ENCODE assay signal across 1 cellular context in the genomic region with DNA sequence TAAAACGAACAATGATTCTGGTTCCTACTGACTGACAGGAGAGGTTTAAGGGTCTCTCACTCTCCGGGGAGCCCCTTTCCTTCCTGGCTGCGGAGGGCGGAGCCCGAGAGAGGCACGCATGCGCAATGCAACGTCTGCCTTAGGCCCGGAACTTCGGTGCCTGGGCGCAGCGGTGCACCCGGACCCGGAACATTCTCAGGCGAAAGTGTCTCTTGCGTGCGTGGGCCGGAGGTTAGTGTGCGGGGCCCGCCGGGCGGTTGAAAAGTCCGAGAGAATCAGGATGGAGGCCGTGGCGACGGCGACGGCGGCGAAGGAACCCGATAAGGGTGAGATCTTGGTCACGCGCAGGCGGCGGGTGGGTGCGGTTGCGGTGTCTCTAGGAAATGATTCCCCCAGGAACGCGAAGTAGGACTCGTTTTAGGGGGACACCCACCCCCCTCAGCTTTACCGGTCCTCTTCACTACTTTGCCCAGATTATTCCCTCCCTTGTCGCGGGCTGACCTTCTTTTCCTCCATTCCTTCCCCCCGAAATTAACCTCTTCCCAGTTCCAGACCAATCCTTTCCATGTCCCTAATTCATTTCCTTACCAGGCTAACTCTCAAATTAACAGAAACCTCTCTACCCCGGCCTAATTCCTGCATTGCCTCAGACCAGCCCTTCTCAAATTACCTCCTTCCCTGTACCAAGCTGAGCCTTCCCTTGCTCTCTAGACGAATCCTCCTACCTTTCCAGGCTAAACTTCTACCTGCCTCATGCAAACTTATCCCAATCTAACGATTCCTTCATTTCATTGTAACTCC.
A peak's percentile ranks its signal among the peaks of the same experiment; 100 is the strongest.
TF ChIP-seq lines count a peak whose summit lies in the region.

A gene (plus strand): TSS at position 142 of the 801 bp plus-strand sequence. CDS start 139 bp downstream, at position 281.

TF ChIP-seq in HepG2, 621 proteins besides CTCF, POLR2A, EP300 and RAD21 (continued from another document and continues in another):
- TF ChIP-seq, protein P1, sequence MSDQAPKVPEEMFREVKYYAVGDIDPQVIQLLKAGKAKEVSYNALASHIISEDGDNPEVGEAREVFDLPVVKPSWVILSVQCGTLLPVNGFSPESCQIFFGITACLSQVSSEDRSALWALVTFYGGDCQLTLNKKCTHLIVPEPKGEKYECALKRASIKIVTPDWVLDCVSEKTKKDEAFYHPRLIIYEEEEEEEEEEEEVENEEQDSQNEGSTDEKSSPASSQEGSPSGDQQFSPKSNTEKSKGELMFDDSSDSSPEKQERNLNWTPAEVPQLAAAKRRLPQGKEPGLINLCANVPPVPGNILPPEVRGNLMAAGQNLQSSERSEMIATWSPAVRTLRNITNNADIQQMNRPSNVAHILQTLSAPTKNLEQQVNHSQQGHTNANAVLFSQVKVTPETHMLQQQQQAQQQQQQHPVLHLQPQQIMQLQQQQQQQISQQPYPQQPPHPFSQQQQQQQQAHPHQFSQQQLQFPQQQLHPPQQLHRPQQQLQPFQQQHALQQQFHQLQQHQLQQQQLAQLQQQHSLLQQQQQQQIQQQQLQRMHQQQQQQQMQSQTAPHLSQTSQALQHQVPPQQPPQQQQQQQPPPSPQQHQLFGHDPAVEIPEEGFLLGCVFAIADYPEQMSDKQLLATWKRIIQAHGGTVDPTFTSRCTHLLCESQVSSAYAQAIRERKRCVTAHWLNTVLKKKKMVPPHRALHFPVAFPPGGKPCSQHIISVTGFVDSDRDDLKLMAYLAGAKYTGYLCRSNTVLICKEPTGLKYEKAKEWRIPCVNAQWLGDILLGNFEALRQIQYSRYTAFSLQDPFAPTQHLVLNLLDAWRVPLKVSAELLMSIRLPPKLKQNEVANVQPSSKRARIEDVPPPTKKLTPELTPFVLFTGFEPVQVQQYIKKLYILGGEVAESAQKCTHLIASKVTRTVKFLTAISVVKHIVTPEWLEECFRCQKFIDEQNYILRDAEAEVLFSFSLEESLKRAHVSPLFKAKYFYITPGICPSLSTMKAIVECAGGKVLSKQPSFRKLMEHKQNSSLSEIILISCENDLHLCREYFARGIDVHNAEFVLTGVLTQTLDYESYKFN (CRISPR knock-in tag; conservative IDR thresholded peaks at IDR 0.05): peak; percentile 45; the same call in 1 of the 2 replicates
- TF ChIP-seq ZNF234 (CRISPR knock-in tag; conservative IDR thresholded peaks at IDR 0.05) (no peak), ZSCAN25 (CRISPR knock-in tag; IDR thresholded peaks at IDR 0.05) (peak; percentile 64; the same call in 1 of the 2 replicates), TBL1XR1 (IDR thresholded peaks at IDR 0.05; ENCODE audit: borderline replicate concordance, low read length, partially characterized antibody) (no peak), ZNF816 (CRISPR knock-in tag; IDR thresholded peaks at IDR 0.05; ENCODE audit: borderline replicate concordance) (no peak), BRD4 (CRISPR knock-in tag; IDR thresholded peaks at IDR 0.05) (peak; percentile 83; the same call in 1 of the 2 replicates), KLF6 (CRISPR knock-in tag; IDR thresholded peaks at IDR 0.05) (peak; percentile 75; the same call in 1 of the 2 replicates), KDM6A (CRISPR knock-in tag; IDR thresholded peaks at IDR 0.05; ENCODE audit: low read depth) (no peak), ZNF773 (CRISPR knock-in tag; IDR thresholded peaks at IDR 0.05; ENCODE audit: borderline replicate concordance) (peak; percentile 56; the same call in 1 of the 2 replicates), ZNF331 (CRISPR knock-in tag; IDR thresholded peaks at IDR 0.05) (peak; percentile 39), ZBTB21 (CRISPR knock-in tag; IDR thresholded peaks at IDR 0.05) (no peak), KAT8 (CRISPR knock-in tag; IDR thresholded peaks at IDR 0.05) (peak; percentile 95), RARG (CRISPR knock-in tag; IDR thresholded peaks at IDR 0.05; ENCODE audit: low read depth) (no peak), RCOR2 (CRISPR knock-in tag; IDR thresholded peaks at IDR 0.05) (no peak), WIZ (CRISPR knock-in tag; IDR thresholded peaks at IDR 0.05) (no peak), NR2C2 (CRISPR knock-in tag; IDR thresholded peaks at IDR 0.05; ENCODE audit: borderline replicate concordance) (peak; percentile 76), TGIF2 (CRISPR knock-in tag; IDR thresholded peaks at IDR 0.05) (peak; percentile 73; the same call in 1 of the 2 replicates), ZMYM2 (CRISPR knock-in tag; IDR thresholded peaks at IDR 0.05) (no peak), ZNF12 (CRISPR knock-in tag; IDR thresholded peaks at IDR 0.05) (0 out of 2 replicates have a peak, but pooled peaks have one; percentile 26), SOX5 (CRISPR knock-in tag; IDR thresholded peaks at IDR 0.05; ENCODE audit: borderline replicate concordance) (peak; percentile 50; the same call in 1 of the 2 replicates), ZNF317 (CRISPR knock-in tag; IDR thresholded peaks at IDR 0.05) (peak; percentile 71; the same call in 1 of the 2 replicates), POLR2AphosphoS2 (IDR thresholded peaks at IDR 0.05; ENCODE audit: low read depth, low read length) (no peak), MAZ (IDR thresholded peaks at IDR 0.05; ENCODE audit: borderline replicate concordance, low read depth, low read length) (0 out of 2 replicates have a peak, but pooled peaks have one; percentile 34), MAZ (CRISPR knock-in tag; IDR thresholded peaks at IDR 0.05; ENCODE audit: low read depth) (peak; percentile 93), ZNF570 (CRISPR knock-in tag; IDR thresholded peaks at IDR 0.05; ENCODE audit: borderline replicate concordance) (no peak), FLYWCH1 (CRISPR knock-in tag; IDR thresholded peaks at IDR 0.05) (no peak), RFX1 (IDR thresholded peaks at IDR 0.05) (no peak), SNRNP70 (IDR thresholded peaks at IDR 0.05; ENCODE audit: low read depth, low read length) (no peak), ISX (CRISPR knock-in tag; conservative IDR thresholded peaks at IDR 0.05) (peak; percentile 75), ZNF891 (CRISPR knock-in tag; IDR thresholded peaks at IDR 0.05) (peak; percentile 73), ZNF235 (CRISPR knock-in tag; IDR thresholded peaks at IDR 0.05; ENCODE audit: borderline replicate concordance) (no peak), ZNF660 (CRISPR knock-in tag; IDR thresholded peaks at IDR 0.05; ENCODE audit: borderline replicate concordance, low read depth) (no peak), ZNF230 (CRISPR knock-in tag; IDR thresholded peaks at IDR 0.05) (peak; percentile 52; the same call in 1 of the 2 replicates)
- TF ChIP-seq, protein P2, sequence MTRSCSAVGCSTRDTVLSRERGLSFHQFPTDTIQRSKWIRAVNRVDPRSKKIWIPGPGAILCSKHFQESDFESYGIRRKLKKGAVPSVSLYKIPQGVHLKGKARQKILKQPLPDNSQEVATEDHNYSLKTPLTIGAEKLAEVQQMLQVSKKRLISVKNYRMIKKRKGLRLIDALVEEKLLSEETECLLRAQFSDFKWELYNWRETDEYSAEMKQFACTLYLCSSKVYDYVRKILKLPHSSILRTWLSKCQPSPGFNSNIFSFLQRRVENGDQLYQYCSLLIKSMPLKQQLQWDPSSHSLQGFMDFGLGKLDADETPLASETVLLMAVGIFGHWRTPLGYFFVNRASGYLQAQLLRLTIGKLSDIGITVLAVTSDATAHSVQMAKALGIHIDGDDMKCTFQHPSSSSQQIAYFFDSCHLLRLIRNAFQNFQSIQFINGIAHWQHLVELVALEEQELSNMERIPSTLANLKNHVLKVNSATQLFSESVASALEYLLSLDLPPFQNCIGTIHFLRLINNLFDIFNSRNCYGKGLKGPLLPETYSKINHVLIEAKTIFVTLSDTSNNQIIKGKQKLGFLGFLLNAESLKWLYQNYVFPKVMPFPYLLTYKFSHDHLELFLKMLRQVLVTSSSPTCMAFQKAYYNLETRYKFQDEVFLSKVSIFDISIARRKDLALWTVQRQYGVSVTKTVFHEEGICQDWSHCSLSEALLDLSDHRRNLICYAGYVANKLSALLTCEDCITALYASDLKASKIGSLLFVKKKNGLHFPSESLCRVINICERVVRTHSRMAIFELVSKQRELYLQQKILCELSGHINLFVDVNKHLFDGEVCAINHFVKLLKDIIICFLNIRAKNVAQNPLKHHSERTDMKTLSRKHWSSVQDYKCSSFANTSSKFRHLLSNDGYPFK (CRISPR knock-in tag; IDR thresholded peaks at IDR 0.05; ENCODE audit: borderline replicate concordance): peak; percentile 86; the same call in 1 of the 2 replicates
- TF ChIP-seq, protein P3, sequence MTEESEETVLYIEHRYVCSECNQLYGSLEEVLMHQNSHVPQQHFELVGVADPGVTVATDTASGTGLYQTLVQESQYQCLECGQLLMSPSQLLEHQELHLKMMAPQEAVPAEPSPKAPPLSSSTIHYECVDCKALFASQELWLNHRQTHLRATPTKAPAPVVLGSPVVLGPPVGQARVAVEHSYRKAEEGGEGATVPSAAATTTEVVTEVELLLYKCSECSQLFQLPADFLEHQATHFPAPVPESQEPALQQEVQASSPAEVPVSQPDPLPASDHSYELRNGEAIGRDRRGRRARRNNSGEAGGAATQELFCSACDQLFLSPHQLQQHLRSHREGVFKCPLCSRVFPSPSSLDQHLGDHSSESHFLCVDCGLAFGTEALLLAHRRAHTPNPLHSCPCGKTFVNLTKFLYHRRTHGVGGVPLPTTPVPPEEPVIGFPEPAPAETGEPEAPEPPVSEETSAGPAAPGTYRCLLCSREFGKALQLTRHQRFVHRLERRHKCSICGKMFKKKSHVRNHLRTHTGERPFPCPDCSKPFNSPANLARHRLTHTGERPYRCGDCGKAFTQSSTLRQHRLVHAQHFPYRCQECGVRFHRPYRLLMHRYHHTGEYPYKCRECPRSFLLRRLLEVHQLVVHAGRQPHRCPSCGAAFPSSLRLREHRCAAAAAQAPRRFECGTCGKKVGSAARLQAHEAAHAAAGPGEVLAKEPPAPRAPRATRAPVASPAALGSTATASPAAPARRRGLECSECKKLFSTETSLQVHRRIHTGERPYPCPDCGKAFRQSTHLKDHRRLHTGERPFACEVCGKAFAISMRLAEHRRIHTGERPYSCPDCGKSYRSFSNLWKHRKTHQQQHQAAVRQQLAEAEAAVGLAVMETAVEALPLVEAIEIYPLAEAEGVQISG (CRISPR knock-in tag; IDR thresholded peaks at IDR 0.05): peak; percentile 88
- TF ChIP-seq, protein P4, sequence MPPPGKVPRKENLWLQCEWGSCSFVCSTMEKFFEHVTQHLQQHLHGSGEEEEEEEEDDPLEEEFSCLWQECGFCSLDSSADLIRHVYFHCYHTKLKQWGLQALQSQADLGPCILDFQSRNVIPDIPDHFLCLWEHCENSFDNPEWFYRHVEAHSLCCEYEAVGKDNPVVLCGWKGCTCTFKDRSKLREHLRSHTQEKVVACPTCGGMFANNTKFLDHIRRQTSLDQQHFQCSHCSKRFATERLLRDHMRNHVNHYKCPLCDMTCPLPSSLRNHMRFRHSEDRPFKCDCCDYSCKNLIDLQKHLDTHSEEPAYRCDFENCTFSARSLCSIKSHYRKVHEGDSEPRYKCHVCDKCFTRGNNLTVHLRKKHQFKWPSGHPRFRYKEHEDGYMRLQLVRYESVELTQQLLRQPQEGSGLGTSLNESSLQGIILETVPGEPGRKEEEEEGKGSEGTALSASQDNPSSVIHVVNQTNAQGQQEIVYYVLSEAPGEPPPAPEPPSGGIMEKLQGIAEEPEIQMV (CRISPR knock-in tag; IDR thresholded peaks at IDR 0.05; ENCODE audit: low read depth): no peak
- TF ChIP-seq, protein P5, sequence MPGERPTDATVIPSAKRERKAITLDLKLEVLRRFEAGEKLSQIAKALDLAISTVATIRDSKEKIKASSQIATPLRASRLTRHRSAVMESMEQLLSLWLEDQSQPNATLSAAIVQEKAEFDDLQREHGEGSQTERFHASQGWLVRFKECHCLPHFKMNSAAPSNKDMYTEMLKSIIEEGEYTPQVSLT (CRISPR knock-in tag; IDR thresholded peaks at IDR 0.05; ENCODE audit: borderline replicate concordance, low read depth): no peak
- TF ChIP-seq, protein P6, sequence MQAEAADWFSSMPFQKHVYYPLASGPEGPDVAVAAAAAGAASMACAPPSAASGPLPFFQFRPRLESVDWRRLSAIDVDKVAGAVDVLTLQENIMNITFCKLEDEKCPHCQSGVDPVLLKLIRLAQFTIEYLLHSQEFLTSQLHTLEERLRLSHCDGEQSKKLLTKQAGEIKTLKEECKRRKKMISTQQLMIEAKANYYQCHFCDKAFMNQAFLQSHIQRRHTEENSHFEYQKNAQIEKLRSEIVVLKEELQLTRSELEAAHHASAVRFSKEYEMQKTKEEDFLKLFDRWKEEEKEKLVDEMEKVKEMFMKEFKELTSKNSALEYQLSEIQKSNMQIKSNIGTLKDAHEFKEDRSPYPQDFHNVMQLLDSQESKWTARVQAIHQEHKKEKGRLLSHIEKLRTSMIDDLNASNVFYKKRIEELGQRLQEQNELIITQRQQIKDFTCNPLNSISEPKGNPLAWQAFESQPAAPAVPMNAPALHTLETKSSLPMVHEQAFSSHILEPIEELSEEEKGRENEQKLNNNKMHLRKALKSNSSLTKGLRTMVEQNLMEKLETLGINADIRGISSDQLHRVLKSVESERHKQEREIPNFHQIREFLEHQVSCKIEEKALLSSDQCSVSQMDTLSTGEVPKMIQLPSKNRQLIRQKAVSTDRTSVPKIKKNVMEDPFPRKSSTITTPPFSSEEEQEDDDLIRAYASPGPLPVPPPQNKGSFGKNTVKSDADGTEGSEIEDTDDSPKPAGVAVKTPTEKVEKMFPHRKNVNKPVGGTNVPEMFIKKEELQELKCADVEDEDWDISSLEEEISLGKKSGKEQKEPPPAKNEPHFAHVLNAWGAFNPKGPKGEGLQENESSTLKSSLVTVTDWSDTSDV (CRISPR knock-in tag; IDR thresholded peaks at IDR 0.05): no peak
- TF ChIP-seq, protein P7, sequence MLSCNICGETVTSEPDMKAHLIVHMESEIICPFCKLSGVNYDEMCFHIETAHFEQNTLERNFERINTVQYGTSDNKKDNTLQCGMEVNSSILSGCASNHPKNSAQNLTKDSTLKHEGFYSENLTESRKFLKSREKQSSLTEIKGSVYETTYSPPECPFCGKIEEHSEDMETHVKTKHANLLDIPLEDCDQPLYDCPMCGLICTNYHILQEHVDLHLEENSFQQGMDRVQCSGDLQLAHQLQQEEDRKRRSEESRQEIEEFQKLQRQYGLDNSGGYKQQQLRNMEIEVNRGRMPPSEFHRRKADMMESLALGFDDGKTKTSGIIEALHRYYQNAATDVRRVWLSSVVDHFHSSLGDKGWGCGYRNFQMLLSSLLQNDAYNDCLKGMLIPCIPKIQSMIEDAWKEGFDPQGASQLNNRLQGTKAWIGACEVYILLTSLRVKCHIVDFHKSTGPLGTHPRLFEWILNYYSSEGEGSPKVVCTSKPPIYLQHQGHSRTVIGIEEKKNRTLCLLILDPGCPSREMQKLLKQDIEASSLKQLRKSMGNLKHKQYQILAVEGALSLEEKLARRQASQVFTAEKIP (CRISPR knock-in tag; IDR thresholded peaks at IDR 0.05; ENCODE audit: borderline replicate concordance): no peak
- TF ChIP-seq, protein P8, sequence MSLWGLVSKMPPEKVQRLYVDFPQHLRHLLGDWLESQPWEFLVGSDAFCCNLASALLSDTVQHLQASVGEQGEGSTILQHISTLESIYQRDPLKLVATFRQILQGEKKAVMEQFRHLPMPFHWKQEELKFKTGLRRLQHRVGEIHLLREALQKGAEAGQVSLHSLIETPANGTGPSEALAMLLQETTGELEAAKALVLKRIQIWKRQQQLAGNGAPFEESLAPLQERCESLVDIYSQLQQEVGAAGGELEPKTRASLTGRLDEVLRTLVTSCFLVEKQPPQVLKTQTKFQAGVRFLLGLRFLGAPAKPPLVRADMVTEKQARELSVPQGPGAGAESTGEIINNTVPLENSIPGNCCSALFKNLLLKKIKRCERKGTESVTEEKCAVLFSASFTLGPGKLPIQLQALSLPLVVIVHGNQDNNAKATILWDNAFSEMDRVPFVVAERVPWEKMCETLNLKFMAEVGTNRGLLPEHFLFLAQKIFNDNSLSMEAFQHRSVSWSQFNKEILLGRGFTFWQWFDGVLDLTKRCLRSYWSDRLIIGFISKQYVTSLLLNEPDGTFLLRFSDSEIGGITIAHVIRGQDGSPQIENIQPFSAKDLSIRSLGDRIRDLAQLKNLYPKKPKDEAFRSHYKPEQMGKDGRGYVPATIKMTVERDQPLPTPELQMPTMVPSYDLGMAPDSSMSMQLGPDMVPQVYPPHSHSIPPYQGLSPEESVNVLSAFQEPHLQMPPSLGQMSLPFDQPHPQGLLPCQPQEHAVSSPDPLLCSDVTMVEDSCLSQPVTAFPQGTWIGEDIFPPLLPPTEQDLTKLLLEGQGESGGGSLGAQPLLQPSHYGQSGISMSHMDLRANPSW (CRISPR knock-in tag; IDR thresholded peaks at IDR 0.05; ENCODE audit: borderline replicate concordance): no peak
